11 cellular contexts compared by ENCODE assay signal in the genomic region with DNA sequence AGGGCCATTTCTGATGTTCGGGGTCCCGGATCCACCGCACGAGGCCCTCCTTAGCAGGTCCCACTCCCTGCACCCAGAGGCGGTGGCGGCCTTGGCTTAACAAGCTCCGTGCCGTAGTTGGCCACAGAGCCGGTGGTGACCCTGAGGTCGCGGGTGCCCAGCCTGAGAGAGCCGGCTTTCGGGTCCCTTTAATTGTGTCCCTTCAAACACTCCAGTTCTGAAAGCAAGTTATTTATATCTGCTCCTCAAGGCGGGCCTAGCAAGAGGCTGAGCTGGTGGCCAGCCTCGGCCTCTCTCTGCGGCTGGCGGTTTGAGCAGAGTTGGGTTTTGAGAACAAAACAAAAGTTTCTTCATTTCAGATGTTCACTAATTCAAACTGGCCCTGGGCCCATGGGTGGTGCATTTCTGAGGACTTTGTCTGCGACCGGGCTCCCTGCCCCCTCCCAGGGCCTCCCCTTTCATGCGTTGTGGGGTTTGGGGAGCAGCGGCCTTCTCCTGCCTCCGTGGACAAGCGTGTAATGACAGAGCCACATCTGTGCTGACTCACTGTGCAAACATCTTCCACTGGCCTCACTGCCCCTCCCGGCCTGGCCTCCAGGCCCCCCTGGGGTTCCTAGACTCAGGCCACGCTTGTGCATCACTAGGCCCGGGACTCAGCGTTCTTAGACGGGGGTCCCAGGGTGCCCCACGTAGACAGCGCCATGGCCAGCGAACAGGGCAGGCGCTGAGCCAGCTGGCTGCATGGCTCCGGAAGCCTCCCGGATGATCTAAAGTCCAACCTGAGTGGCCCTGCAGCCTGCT. TPM values are rescaled to one million over a fixed set of nuclear protein-coding genes. Genes with fewer than 3 reads are reported as not detected.
A peak's percentile ranks its signal among the peaks of the same experiment; 100 is the strongest.
DNase-seq lines count a peak whose midpoint lies in the region; ATAC-seq lines count a peak whose summit lies in the region.
"Had no signal": no experiment of that assay in that cellular context is flagged by ENCODE, and none has a peak within 500 bp of the region (broad histone marks: within the 10 kb centered on the region; RNA-seq: fewer than 3 reads in every experiment).

No MANE protein-coding gene starts in this region.

- H3K4me1 Mint-ChIP-seq in activated CD8-positive, alpha-beta memory T cell treated with anti-CD3 and anti-CD28 coated beads, Interleukin-2, amount 10 ng/mL, durations not matched to agents 7 days and 5 days: no peaks in the 10 kb centered on the region
- no peaks in the 10 kb centered on the region for H3K4me1 Mint-ChIP-seq in activated CD8-positive, alpha-beta T cell treated with anti-CD3 and anti-CD28 coated beads, Interleukin-2, amount 10 ng/mL, durations not matched to agents 7 days and 5 days (ENCODE audit: low read depth)
- H3K4me1 Mint-ChIP-seq: B cell had no signal

- H3K4me3 Mint-ChIP-seq in activated CD8-positive, alpha-beta memory T cell treated with anti-CD3 and anti-CD28 coated beads, Interleukin-2, amount 10 ng/mL, durations not matched to agents 7 days and 5 days: no peak overlapping the region
- H3K4me3 Mint-ChIP-seq in activated CD8-positive, alpha-beta T cell treated with anti-CD3 and anti-CD28 coated beads, Interleukin-2, amount 10 ng/mL, durations not matched to agents 7 days and 5 days: no peak overlapping the region
- H3K4me3 Mint-ChIP-seq: B cell had no signal

- intact Hi-C loops in aorta (cut with DNase I): no loop called here

- DNase-seq in activated CD8-positive, alpha-beta memory T cell treated with anti-CD3 and anti-CD28 coated beads, Interleukin-2, amount 10 ng/mL, durations not matched to agents 7 days and 5 days: peak; percentile 28
- DNase-seq in activated CD8-positive, alpha-beta memory T cell treated with anti-CD3 and anti-CD28 coated beads for 24 hours: no peak
- DNase-seq in dedifferentiated amniotic fluid mesenchymal stem cell (ENCODE audit: extremely low spot score): peak; percentile 83
- DNase-seq in mesenteric fat pad (ENCODE audit: low spot score): peak; percentile 90
- DNase-seq in aorta: peak; percentile 63 to 86
- DNase-seq in activated CD8-positive, alpha-beta T cell treated with anti-CD3 and anti-CD28 coated beads, Interleukin-2, amount 10 ng/mL, durations not matched to agents 7 days and 5 days: no peak
- DNase-seq: Karpas-422 had no signal

- H3K27me3 ChIP-seq in aorta (ENCODE audit: control insufficient read depth in 1 of 2, insufficient read depth in 2 of 2, low read length in 1 of 2): no peaks in the 10 kb centered on the region
- H3K27me3 ChIP-seq: Peyer's patch had no signal

- CTCF ChIA-PET in activated CD8-positive, alpha-beta memory T cell treated with anti-CD3 and anti-CD28 coated beads, Interleukin-2, amount 10 ng/mL, durations not matched to agents 7 days and 5 days (lab: Charles Lee): no interaction called here
- CTCF ChIA-PET in activated CD8-positive, alpha-beta T cell treated with anti-CD3 and anti-CD28 coated beads, Interleukin-2, amount 10 ng/mL, durations not matched to agents 7 days and 5 days (lab: Charles Lee): no interaction called here

- H3K27ac Mint-ChIP-seq in activated CD8-positive, alpha-beta memory T cell treated with anti-CD3 and anti-CD28 coated beads, Interleukin-2, amount 10 ng/mL, durations not matched to agents 7 days and 5 days: no peak overlapping the region
- no peak overlapping the region for H3K27ac Mint-ChIP-seq in activated CD8-positive, alpha-beta T cell treated with anti-CD3 and anti-CD28 coated beads, Interleukin-2, amount 10 ng/mL, durations not matched to agents 7 days and 5 days
- H3K27ac Mint-ChIP-seq: B cell had no signal

- no peaks in the 10 kb centered on the region for H3K36me3 ChIP-seq in aorta (ENCODE audit: control insufficient read depth in 1 of 2, insufficient read depth in 2 of 2, low read length in 1 of 2)
- H3K36me3 ChIP-seq: Peyer's patch had no signal

- no peaks in the 10 kb centered on the region for H3K27me3 Mint-ChIP-seq in activated CD8-positive, alpha-beta memory T cell treated with anti-CD3 and anti-CD28 coated beads, Interleukin-2, amount 10 ng/mL, durations not matched to agents 7 days and 5 days
- no peaks in the 10 kb centered on the region for H3K27me3 Mint-ChIP-seq in activated CD8-positive, alpha-beta T cell treated with anti-CD3 and anti-CD28 coated beads, Interleukin-2, amount 10 ng/mL, durations not matched to agents 7 days and 5 days (ENCODE audit: low read depth)

- 63 to 64% methylated on average over 34 of the region's 34 CpGs for WGBS in aorta, 2 donors

- no peak overlapping the region for H3K4me3 ChIP-seq in aorta (ENCODE audit: low read length in 2 of 2)
- H3K4me3 ChIP-seq: Peyer's patch had no signal

- no peak for ATAC-seq in activated CD8-positive, alpha-beta memory T cell treated with anti-CD3 and anti-CD28 coated beads, Interleukin-2, amount 10 ng/mL, durations not matched to agents 7 days and 5 days
- peak; percentile 70 for ATAC-seq in aorta (ENCODE audit: low FRiP score)
- ATAC-seq in GM18517 (IDR thresholded peaks at IDR 0.05; ENCODE audit: unreplicated experiment): no peak
- no peak for ATAC-seq in HG02970 (IDR thresholded peaks at IDR 0.05; ENCODE audit: low FRiP score, unreplicated experiment)
- no peak for ATAC-seq in activated CD8-positive, alpha-beta T cell treated with anti-CD3 and anti-CD28 coated beads, Interleukin-2, amount 10 ng/mL, durations not matched to agents 7 days and 5 days

- POLR2A ChIA-PET in activated CD8-positive, alpha-beta T cell treated with anti-CD3 and anti-CD28 coated beads, Interleukin-2, amount 10 ng/mL, durations not matched to agents 7 days and 5 days (lab: Charles Lee): no interaction called here

- no peak overlapping the region for H3K27ac ChIP-seq in aorta (ENCODE audit: low read depth in 1 of 2, low read length in 2 of 2)

- H3K9me3 ChIP-seq in aorta (ENCODE audit: control insufficient read depth, low read length): no peaks in the 10 kb centered on the region
- H3K9me3 ChIP-seq: Peyer's patch had no signal

- H3K36me3 Mint-ChIP-seq in activated CD8-positive, alpha-beta memory T cell treated with anti-CD3 and anti-CD28 coated beads, Interleukin-2, amount 10 ng/mL, durations not matched to agents 7 days and 5 days: no peaks in the 10 kb centered on the region
- no peaks in the 10 kb centered on the region for H3K36me3 Mint-ChIP-seq in activated CD8-positive, alpha-beta T cell treated with anti-CD3 and anti-CD28 coated beads, Interleukin-2, amount 10 ng/mL, durations not matched to agents 7 days and 5 days (ENCODE audit: low read depth)

- H3K4me1 ChIP-seq in aorta (ENCODE audit: control insufficient read depth in 1 of 2, insufficient read depth in 2 of 2, low read length in 2 of 2): no peaks in the 10 kb centered on the region
- H3K4me1 ChIP-seq: Peyer's patch had no signal

- no peaks in the 10 kb centered on the region for H3K9me3 Mint-ChIP-seq in activated CD8-positive, alpha-beta memory T cell treated with anti-CD3 and anti-CD28 coated beads, Interleukin-2, amount 10 ng/mL, durations not matched to agents 7 days and 5 days (ENCODE audit: low read depth)
- H3K9me3 Mint-ChIP-seq in activated CD8-positive, alpha-beta T cell treated with anti-CD3 and anti-CD28 coated beads, Interleukin-2, amount 10 ng/mL, durations not matched to agents 7 days and 5 days (ENCODE audit: insufficient read depth): no peaks in the 10 kb centered on the region

RNA-seq across cellular contexts. Expression of a gene that starts 49.4 kb away (rescaled TPM):
- under 1 TPM; 0.09 to 0.16 TPM for total RNA-seq in activated CD8-positive, alpha-beta memory T cell treated with anti-CD3 and anti-CD28 coated beads, Interleukin-2, amount 10 ng/mL, durations not matched to agents 7 days and 5 days
- total RNA-seq in mesenteric fat pad (84.7 TPM), aorta (100 to 1,000 TPM; 108 to 159 TPM)
- polyA plus RNA-seq in aorta: 10 to 100 TPM; 18.7 to 57.7 TPM
- total RNA-seq in activated CD8-positive, alpha-beta T cell treated with anti-CD3 and anti-CD28 coated beads, Interleukin-2, amount 10 ng/mL, durations not matched to agents 7 days and 5 days: under 1 TPM; 0.05 to 0.08 TPM
- total RNA-seq: B cell had no signal

Comparison
In these comparisons a context has a peak if more than half of its experiments do, and no peak if none do; other contexts are left out.
1. DNase-seq: peak in activated CD8-positive, alpha-beta memory T cell treated with anti-CD3 and anti-CD28 coated beads, Interleukin-2, amount 10 ng/mL, durations not matched to agents 7 days and 5 days (single experiment), dedifferentiated amniotic fluid mesenchymal stem cell (single experiment), mesenteric fat pad (single experiment) and aorta (2 of 2); none in activated CD8-positive, alpha-beta memory T cell treated with anti-CD3 and anti-CD28 coated beads for 24 hours (single experiment) and activated CD8-positive, alpha-beta T cell treated with anti-CD3 and anti-CD28 coated beads, Interleukin-2, amount 10 ng/mL, durations not matched to agents 7 days and 5 days (single experiment).
2. RNA of a gene that starts 49.4 kb away (total RNA-seq): 108 to 159 TPM in aorta and 84.7 TPM in mesenteric fat pad (single experiment); 0.09 to 0.16 TPM in activated CD8-positive, alpha-beta memory T cell treated with anti-CD3 and anti-CD28 coated beads, Interleukin-2, amount 10 ng/mL, durations not matched to agents 7 days and 5 days and 0.05 to 0.08 TPM in activated CD8-positive, alpha-beta T cell treated with anti-CD3 and anti-CD28 coated beads, Interleukin-2, amount 10 ng/mL, durations not matched to agents 7 days and 5 days; every median in the first group is over 10 times any median in the second.